ENCODE assay signal across 9 cellular contexts in the genomic region with DNA sequence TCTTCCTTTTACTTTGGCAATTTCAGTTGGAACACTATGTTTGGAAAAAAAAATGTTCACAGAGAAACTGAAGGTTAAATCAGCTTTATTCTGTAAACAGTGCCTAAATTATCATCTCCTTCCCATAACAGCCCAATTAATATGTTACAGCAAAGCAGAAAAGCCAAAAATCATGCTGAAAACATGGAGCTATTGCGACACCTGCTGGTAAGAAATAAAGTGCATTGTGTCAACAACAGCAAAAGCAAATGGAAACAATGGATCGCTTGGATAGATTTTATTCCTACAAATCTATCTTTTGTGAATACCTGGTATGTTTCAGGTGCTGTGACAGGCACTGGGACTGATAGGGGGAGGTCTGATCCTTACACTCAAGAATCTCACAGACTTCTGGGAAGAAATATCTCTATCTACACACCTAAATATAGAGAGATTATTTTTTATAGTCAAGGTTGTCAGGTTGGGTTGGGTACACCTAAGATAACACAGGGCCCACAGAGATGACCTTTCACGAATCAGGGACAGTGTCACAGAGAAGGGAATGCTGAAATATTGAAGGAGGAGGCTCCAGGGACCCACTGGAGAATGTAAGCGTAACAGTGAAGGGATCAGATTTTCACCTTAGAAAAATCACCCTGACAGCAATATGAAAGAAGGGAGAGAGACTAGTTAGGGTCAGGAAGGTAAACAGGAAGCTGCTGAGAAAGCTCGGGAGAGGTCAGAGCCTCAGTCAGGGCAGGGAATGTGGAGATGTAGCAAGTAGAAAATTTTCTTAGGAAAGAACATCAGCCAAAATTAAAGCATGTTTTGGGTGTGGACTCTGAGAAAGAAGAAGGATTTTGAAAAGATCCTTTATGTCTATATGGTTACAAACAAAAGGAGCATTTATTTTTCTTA. TPM values are rescaled to one million over a fixed set of nuclear protein-coding genes. Genes with fewer than 3 reads are reported as not detected.
DNase-seq lines count a peak whose midpoint lies in the region; ATAC-seq, FAIRE-seq and TF ChIP-seq lines count a peak whose summit lies in the region.
"Had no signal": no experiment of that assay in that cellular context is flagged by ENCODE, and none has a peak within 500 bp of the region (broad histone marks: within the 10 kb centered on the region; RNA-seq: fewer than 3 reads in every experiment).

No MANE protein-coding gene starts in this region.

- DNase-seq in AG04450 (ENCODE audit: low read depth, low spot score): peak; percentile 24
- DNase-seq in GM12865 (ENCODE audit: low read depth): peak; percentile 68
- peak; percentile 27 for DNase-seq in NCI-H2081 treated with DMSO at 0.1 percent for 48 hours (lab: John Stamatoyannopoulos, UW)
- DNase-seq in endothelial cell of umbilical vein (ENCODE audit: low read depth, low spot score): peak; percentile 63
- peak; percentile 63 for DNase-seq in nephron progenitor cell
- DNase-seq in GM19238 (ENCODE audit: insufficient read length, low spot score): no peak

- no peaks in the 10 kb centered on the region for H3K27me3 Mint-ChIP-seq in nephron progenitor cell (ENCODE audit: low read depth, poor library complexity)
- H3K27me3 Mint-ChIP-seq: IgD-negative memory B cell had no signal

- dilution Hi-C loops in endothelial cell of umbilical vein (cut with MboI; ENCODE audit: extremely low pct_ligation_motif_present, low sequenced_read_pairs): no loop called here

- no peaks in the 10 kb centered on the region for H4K20me1 ChIP-seq in endothelial cell of umbilical vein (replicated peaks; ENCODE audit: control insufficient read depth, extremely low read depth, insufficient read depth, low read length)

- H3K9me3 ChIP-seq in AG04450 (ENCODE audit: control insufficient read depth, insufficient read depth, low read length) (no peaks in the 10 kb centered on the region), endothelial cell of umbilical vein (replicated peaks; ENCODE audit: control insufficient read depth, insufficient read depth, low read length) (no peaks in the 10 kb centered on the region)

- H3K27ac Mint-ChIP-seq in nephron progenitor cell: peak overlapping the region; percentile 89

- POLR2A ChIA-PET in AG04450 (lab: Yijun Ruan, JAX) (no interaction called here), endothelial cell of umbilical vein (lab: Charles Lee) (no interaction called here)

- intact Hi-C loops in endothelial cell of umbilical vein (cut with micrococcal nuclease): loop anchor here (1.0 to 10.0 kb wide), 3 partner anchors 43 to 1015 kb away; partner anchors contain the start of genes CRYZ and TYW3

- H3K36me3 ChIP-seq in endothelial cell of umbilical vein (ENCODE audit: control insufficient read depth in 2 of 2, extremely low read depth in 1 of 2, insufficient read depth in 2 of 2, low read length in 2 of 2): no peaks in the 10 kb centered on the region

- H3K4me3 Mint-ChIP-seq in nephron progenitor cell: peak overlapping the region; percentile 44
- H3K4me3 Mint-ChIP-seq: IgD-negative memory B cell had no signal

- ATAC-seq in HG02678 (IDR thresholded peaks at IDR 0.05; ENCODE audit: unreplicated experiment): peak; percentile 65

- peak; percentile 84 for TF ChIP-seq CTCF in AG04450 (IDR thresholded peaks at IDR 0.05; ENCODE audit: low read depth, low read length)
- TF ChIP-seq CTCF in GM12865 (IDR thresholded peaks at IDR 0.05; ENCODE audit: insufficient read depth, low read depth, low read length, missing control alignments): peak; percentile 74
- TF ChIP-seq CTCF in VCaP (conservative IDR thresholded peaks at IDR 0.05): peak; percentile 81
- peak; percentile 56 to 67 for TF ChIP-seq CTCF in endothelial cell of umbilical vein (IDR thresholded peaks at IDR 0.05; ENCODE audit: extremely low read depth in 1 of 2, insufficient read depth in 1 of 2, low read depth in 1 of 2, low read length in 2 of 2)
- peak; percentile 80 for TF ChIP-seq CTCF in nephron progenitor cell (IDR thresholded peaks at IDR 0.05)

- no TSS peak for BruUV-seq in endothelial cell of umbilical vein (replicated peaks; lab: Mats Ljungman, UMichigan)

- no peaks in the 10 kb centered on the region for H3K27me3 ChIP-seq in AG04450 (ENCODE audit: control insufficient read depth, insufficient read depth, low read length)
- no peaks in the 10 kb centered on the region for H3K27me3 ChIP-seq in endothelial cell of umbilical vein (ENCODE audit: control insufficient read depth in 2 of 2, insufficient read depth in 2 of 2, low read length in 2 of 2)

- CTCF ChIA-PET in AG04450 (lab: Charles Lee) (interaction anchor here (0.6 to 5.1 kb wide), 54 partner anchors 9 to 1958 kb away, joined by 3 to 38 read pairs (median 4); partner anchors contain the start of genes CRYZ and TYW3), endothelial cell of umbilical vein (lab: Charles Lee) (interaction anchor here (0.7 to 3.7 kb wide), 31 partner anchors 9 to 1062 kb away, joined by 3 to 35 read pairs (median 5); partner anchors contain the start of genes CRYZ, ERICH3 and TYW3)

- H3K4me2 ChIP-seq in endothelial cell of umbilical vein (ENCODE audit: insufficient read depth, low read length): peak overlapping the region; percentile 21

- H3K9me3 Mint-ChIP-seq in nephron progenitor cell: no peaks in the 10 kb centered on the region

- TF ChIP-seq POLR2A in endothelial cell of umbilical vein (IDR thresholded peaks at IDR 0.05; ENCODE audit: low read depth, low read length): no peak

- H3K4me1 ChIP-seq in endothelial cell of umbilical vein (ENCODE audit: control insufficient read depth, extremely low read depth, insufficient read depth, low read length): no peaks in the 10 kb centered on the region

- no peaks in the 10 kb centered on the region for H3K9me1 ChIP-seq in endothelial cell of umbilical vein (replicated peaks; ENCODE audit: control insufficient read depth, extremely low read depth, insufficient read depth, low read length)

- peak overlapping the region; percentile 69 for H2AFZ ChIP-seq in endothelial cell of umbilical vein (ENCODE audit: low read depth, low read length)

- peak overlapping the region; percentile 9 for H3K9ac ChIP-seq in endothelial cell of umbilical vein (replicated peaks; ENCODE audit: extremely low read depth, insufficient read depth, low read length)

- H3K27ac ChIP-seq in AG04450 (ENCODE audit: low read depth, low read length) (no peak overlapping the region), VCaP (no peak overlapping the region), endothelial cell of umbilical vein (ENCODE audit: insufficient read depth, low read depth, low read length) (no peak overlapping the region)

- no peaks in the 10 kb centered on the region for H3K79me2 ChIP-seq in endothelial cell of umbilical vein (ENCODE audit: control insufficient read depth, insufficient read depth, low read length)

- H3K36me3 Mint-ChIP-seq in nephron progenitor cell (ENCODE audit: low read depth): no peaks in the 10 kb centered on the region
- H3K36me3 Mint-ChIP-seq: IgD-negative memory B cell had no signal

- peaks cover 23% of the 10 kb centered on the region for H3K4me1 Mint-ChIP-seq in nephron progenitor cell

- peak; percentile 60 for FAIRE-seq in endothelial cell of umbilical vein (lab: Jason Lieb, UNC)

- H3K4me3 ChIP-seq in AG04450 (ENCODE audit: low read depth, low read length): no peak overlapping the region
- no peak overlapping the region for H3K4me3 ChIP-seq in GM12865 (ENCODE audit: low read depth, low read length)
- no peak overlapping the region for H3K4me3 ChIP-seq in endothelial cell of umbilical vein (replicated peaks in 1 of 3; ENCODE audit: insufficient read depth in 1 of 3, low read depth in 1 of 3, low read length in 3 of 3)

TF ChIP-seq in endothelial cell of umbilical vein, 7 proteins besides CTCF, POLR2A, EP300 and RAD21 (continues in another document):
- TF ChIP-seq POLR2AphosphoS5 (IDR thresholded peaks at IDR 0.05; ENCODE audit: insufficient read depth, low read depth, low read length) (no peak), EZH2 (IDR thresholded peaks at IDR 0.05; ENCODE audit: borderline replicate concordance, low read depth, low read length, severe bottlenecking) (no peak), JUN (IDR thresholded peaks at IDR 0.05; ENCODE audit: borderline replicate concordance, insufficient read depth, insufficient read length, low read depth) (no peak), FOS (IDR thresholded peaks at IDR 0.05; ENCODE audit: borderline replicate concordance, insufficient read depth, low read length) (no peak)

RNA-seq across cellular contexts. Expression of gene ERICH3, which starts 16.5 kb away (rescaled TPM):
- polyA plus RNA-seq in AG04450 (2011; rRNA removed): not detected in 2 replicates
- polyA minus RNA-seq in AG04450 (2011; rRNA and poly(A)+ RNA removed): not detected in 2 replicates
- not detected in 2 replicates for total RNA-seq in endothelial cell of umbilical vein
- polyA plus RNA-seq in endothelial cell of umbilical vein: not detected in 2 replicates
- not detected in 2 replicates for polyA plus RNA-seq in endothelial cell of umbilical vein (2011; cell fraction: cytosol; rRNA removed)
- polyA plus RNA-seq in endothelial cell of umbilical vein (2011; cell fraction: nucleus; rRNA removed): not detected in 2 replicates
- polyA plus RNA-seq in endothelial cell of umbilical vein (2012): not detected in 2 replicates
- polyA minus RNA-seq in endothelial cell of umbilical vein: not detected in 2 replicates
- polyA minus RNA-seq in endothelial cell of umbilical vein (2011; cell fraction: cytosol; rRNA and poly(A)+ RNA removed): not detected
- not detected in 2 replicates for polyA minus RNA-seq in endothelial cell of umbilical vein (2011; cell fraction: nucleus; rRNA and poly(A)+ RNA removed)
- polyA plus RNA-seq: IgD-negative memory B cell had no signal

RNA-seq across cellular contexts. Expression of gene CRYZ, which starts 42.8 kb away (rescaled TPM):
- polyA plus RNA-seq in AG04450 (2011; rRNA removed) (78.5 and 108 TPM in 2 replicates), endothelial cell of umbilical vein (22.2 and 24.5 TPM in 2 replicates)
- 36.8 and 52.1 TPM in 2 replicates for polyA minus RNA-seq in AG04450 (2011; rRNA and poly(A)+ RNA removed)
- total RNA-seq in endothelial cell of umbilical vein: 32.7 and 33.5 TPM in 2 replicates
- 29.8 and 36.9 TPM in 2 replicates for polyA plus RNA-seq in endothelial cell of umbilical vein (2011; cell fraction: cytosol; rRNA removed)
- polyA plus RNA-seq in endothelial cell of umbilical vein (2011; cell fraction: nucleus; rRNA removed): 30.8 and 42.8 TPM in 2 replicates
- 18.6 and 36.7 TPM in 2 replicates for polyA plus RNA-seq in endothelial cell of umbilical vein (2012)
- polyA minus RNA-seq in endothelial cell of umbilical vein: 32.0 and 35.7 TPM in 2 replicates
- 7.9 TPM for polyA minus RNA-seq in endothelial cell of umbilical vein (2011; cell fraction: cytosol; rRNA and poly(A)+ RNA removed)
- 10.7 and 20.9 TPM in 2 replicates for polyA minus RNA-seq in endothelial cell of umbilical vein (2011; cell fraction: nucleus; rRNA and poly(A)+ RNA removed)

RNA-seq across cellular contexts. Expression of gene TYW3, which starts 42.9 kb away (rescaled TPM):
- 23.6 and 34.4 TPM in 2 replicates for polyA plus RNA-seq in AG04450 (2011; rRNA removed)
- polyA minus RNA-seq in AG04450 (2011; rRNA and poly(A)+ RNA removed): 12.8 and 15.2 TPM in 2 replicates
- total RNA-seq in endothelial cell of umbilical vein: 22.3 and 22.8 TPM in 2 replicates
- 5.3 and 8.5 TPM in 2 replicates for polyA plus RNA-seq in endothelial cell of umbilical vein
- polyA plus RNA-seq in endothelial cell of umbilical vein (2011; cell fraction: cytosol; rRNA removed): 10.3 and 11.0 TPM in 2 replicates
- polyA plus RNA-seq in endothelial cell of umbilical vein (2011; cell fraction: nucleus; rRNA removed): 9.2 and 16.4 TPM in 2 replicates
- 10.8 and 22.2 TPM in 2 replicates for polyA plus RNA-seq in endothelial cell of umbilical vein (2012)
- polyA minus RNA-seq in endothelial cell of umbilical vein: 11.9 and 16.5 TPM in 2 replicates
- polyA minus RNA-seq in endothelial cell of umbilical vein (2011; cell fraction: cytosol; rRNA and poly(A)+ RNA removed): 11.3 TPM
- polyA minus RNA-seq in endothelial cell of umbilical vein (2011; cell fraction: nucleus; rRNA and poly(A)+ RNA removed): 17.8 and 24.1 TPM in 2 replicates
